In the genomic region with DNA sequence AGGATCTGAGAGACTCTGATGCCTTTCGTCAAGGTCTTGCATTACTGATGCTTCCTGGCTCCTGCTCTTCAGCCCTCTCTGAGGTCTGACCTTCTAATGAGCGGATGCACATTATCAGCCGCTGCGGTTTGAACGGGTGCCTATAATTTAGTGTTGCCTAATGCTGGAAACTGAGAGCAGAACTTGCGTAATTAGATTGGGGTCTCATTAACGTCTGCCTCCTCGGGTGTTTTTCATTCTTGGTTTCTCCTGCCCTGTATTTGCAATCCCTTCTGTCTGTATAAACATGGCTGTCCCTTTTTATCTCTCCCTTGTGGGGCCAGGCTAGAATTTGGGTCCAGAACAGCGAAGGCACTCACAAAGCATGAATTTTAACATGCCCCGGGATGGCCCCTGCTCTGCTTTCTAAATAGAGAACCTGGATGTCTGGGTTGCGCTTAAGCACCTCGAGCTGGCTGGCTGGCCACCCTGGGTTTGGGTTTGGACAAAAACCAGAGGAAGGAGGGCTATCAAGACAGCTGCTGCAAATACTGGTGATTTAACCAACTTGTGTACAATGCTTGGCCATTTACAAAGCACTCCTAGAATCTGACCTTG, we compare ENCODE assay signal across 14 cellular contexts.
DNase-seq lines count a peak whose midpoint lies in the region; ATAC-seq, FAIRE-seq and TF ChIP-seq lines count a peak whose summit lies in the region.
"Had no signal": no experiment of that assay in that cellular context is flagged by ENCODE, and none has a peak within 500 bp of the region (broad histone marks: within the 10 kb centered on the region; RNA-seq: fewer than 3 reads in every experiment).

No MANE protein-coding gene starts in this region.

- H3K36me3 ChIP-seq in HepG2 (replicated peaks in 1 of 2; ENCODE audit: control insufficient read depth in 1 of 2, insufficient read depth in 2 of 2, low read length in 2 of 2) = peaks cover 1 to 9% of the 10 kb centered on the region in 2 experiments; a peak in 2 of 5 replicates
- H3K36me3 ChIP-seq in upper lobe of right lung = no peaks in the 10 kb centered on the region

- peak; percentile 95 for DNase-seq in MV-4-11 (lab: John Stamatoyannopoulos, UW)
- peak; percentile 44 for DNase-seq in astrocyte of the hippocampus (ENCODE audit: low read depth, low spot score)
- no peak for DNase-seq in HepG2 (ENCODE audit: low spot score)
- DNase-seq in upper lobe of right lung = no peak
- DNase-seq in UCSD-AML1 (lab: John Stamatoyannopoulos, UW; ENCODE audit: unreplicated experiment) = no peak
- no peak for DNase-seq in OCI-M2 (lab: John Stamatoyannopoulos, UW; ENCODE audit: unreplicated experiment)
- DNase-seq: activated CD4-positive, CD25-positive, alpha-beta regulatory T cell treated with anti-CD3 and anti-CD28 coated beads, Interleukin-2, amount 50 U/mL, for 72 hours; Caco-2; cerebellar nuclear complex; foreskin keratinocyte; NCI-H1694 treated with DMSO at 0.1 percent for 48 hours; PC-9 had no signal

- no peaks in the 10 kb centered on the region for H3K4me1 ChIP-seq in HepG2 (ENCODE audit: insufficient read depth, low read length)
- H3K4me1 ChIP-seq in upper lobe of right lung = no peaks in the 10 kb centered on the region
- H3K4me1 ChIP-seq: Caco-2, foreskin keratinocyte had no signal

- no peak for TF ChIP-seq CTCF in HepG2 (CRISPR knock-in tag; IDR thresholded peaks at IDR 0.05)
- TF ChIP-seq CTCF in upper lobe of right lung (IDR thresholded peaks at IDR 0.05) = no peak

- 88% methylated on average over 9 of the region's 12 CpGs for WGBS in HepG2 (ENCODE audit: low lambda C conversion rate)

- H3K4me3 ChIP-seq in HepG2 (replicated peaks in 1 of 3; ENCODE audit: insufficient read depth in 1 of 3, low read depth in 2 of 3, low read length in 3 of 3) (no peak overlapping the region), upper lobe of right lung (no peak overlapping the region)
- H3K4me3 ChIP-seq: GM12878, PC-9 had no signal

- peaks cover 17% of the 10 kb centered on the region for H3K9me3 ChIP-seq in HepG2 (ENCODE audit: low read length)
- no peaks in the 10 kb centered on the region for H3K9me3 ChIP-seq in upper lobe of right lung

- TF ChIP-seq RAD21 in HepG2 (CRISPR knock-in tag; IDR thresholded peaks at IDR 0.05) = no peak

- H3K4me2 ChIP-seq in HepG2 (ENCODE audit: low read depth, low read length) = no peak overlapping the region
- H3K4me2 ChIP-seq: PC-9 had no signal

- no peaks in the 10 kb centered on the region for H3K79me2 ChIP-seq in HepG2 (ENCODE audit: insufficient read depth, low read length)

- TF ChIP-seq EP300 in HepG2 (IDR thresholded peaks at IDR 0.05; ENCODE audit: low read depth in 2 of 2, low read length in 2 of 2) = no peak
- TF ChIP-seq EP300 in HepG2 (CRISPR knock-in tag; IDR thresholded peaks at IDR 0.05; ENCODE audit: borderline replicate concordance) = no peak

- FAIRE-seq in HepG2 (lab: Jason Lieb, UNC) = no peak
- FAIRE-seq: GM12878 had no signal

- CTCF ChIA-PET in HepG2 (lab: Yijun Ruan, JAX; ENCODE audit: low intra/inter-chr PET ratio, low total read pairs) = no interaction called here

- no peak overlapping the region for H2AFZ ChIP-seq in HepG2 (ENCODE audit: low read length)
- H2AFZ ChIP-seq: PC-9 had no signal

- POLR2A ChIA-PET in HepG2 (lab: Yijun Ruan, JAX) = no interaction called here

- in situ Hi-C loops in HepG2 (cut with HindIII; ENCODE audit: extremely low pct_ligation_motif_present, low pct_unique_long_range_greater_than_20kb) = no loop called here

- intact Hi-C loops in HepG2 (cut with micrococcal nuclease; ENCODE audit: unreplicated experiment) (loop anchor here (10.0 kb wide), 1 partner anchor 285 kb away; no protein-coding TSS in a partner anchor), upper lobe of right lung (cut with DNase I) (no loop called here)

- H3K27ac ChIP-seq in HepG2 (ENCODE audit: extremely low read length, insufficient read depth, low read length) = no peak overlapping the region
- H3K27ac ChIP-seq in upper lobe of right lung = no peak overlapping the region
- H3K27ac ChIP-seq: foreskin keratinocyte, PC-9 had no signal

- no TSS peak for BruUV-seq in HepG2 (replicated peaks; lab: Mats Ljungman, UMichigan)

- H4K20me1 ChIP-seq in HepG2 (ENCODE audit: insufficient read depth, low read length) = no peaks in the 10 kb centered on the region

- H3K9ac ChIP-seq in HepG2 (ENCODE audit: insufficient read depth, low read depth, low read length) = no peak overlapping the region

- H3K27me3 ChIP-seq in HepG2 (ENCODE audit: control insufficient read depth in 1 of 2, insufficient read depth in 2 of 2, low read length in 2 of 2) = no peaks in the 10 kb centered on the region
- no peaks in the 10 kb centered on the region for H3K27me3 ChIP-seq in upper lobe of right lung

- ATAC-seq in HepG2 (no peak), upper lobe of right lung (peak; percentile 29), HG03439 (IDR thresholded peaks at IDR 0.05; ENCODE audit: unreplicated experiment) (no peak)
- ATAC-seq: foreskin keratinocyte, GM12878 had no signal

- no peak for TF ChIP-seq POLR2A in HepG2 (IDR thresholded peaks at IDR 0.05; ENCODE audit: insufficient read depth in 1 of 2, low read depth in 2 of 2, low read length in 2 of 2)

TF ChIP-seq in HepG2, 621 proteins besides CTCF, POLR2A, EP300 and RAD21 (continues in another document):
- TF ChIP-seq HMGA1 (CRISPR knock-in tag; conservative IDR thresholded peaks at IDR 0.05) (no peak), CEBPB (IDR thresholded peaks at IDR 0.05; ENCODE audit: borderline replicate concordance, low read depth, low read length) (peak; percentile 36; the same call in 1 of the 2 replicates), ZKSCAN5 (CRISPR knock-in tag; IDR thresholded peaks at IDR 0.05) (no peak), ZFP1 (CRISPR knock-in tag; IDR thresholded peaks at IDR 0.05) (no peak), ZNF318 (CRISPR knock-in tag; IDR thresholded peaks at IDR 0.05) (no peak), ZNF780A (CRISPR knock-in tag; IDR thresholded peaks at IDR 0.05) (no peak)

Comparison
In these comparisons a context has a peak if more than half of its experiments do, and no peak if none do; other contexts are left out.
1. DNase-seq: peak in MV-4-11 (single experiment) and astrocyte of the hippocampus (single experiment); none in HepG2 (single experiment), upper lobe of right lung (single experiment), UCSD-AML1 (single experiment) and OCI-M2 (single experiment).